Comparison of ENCODE assay signal across 16 cellular contexts in the genomic region with DNA sequence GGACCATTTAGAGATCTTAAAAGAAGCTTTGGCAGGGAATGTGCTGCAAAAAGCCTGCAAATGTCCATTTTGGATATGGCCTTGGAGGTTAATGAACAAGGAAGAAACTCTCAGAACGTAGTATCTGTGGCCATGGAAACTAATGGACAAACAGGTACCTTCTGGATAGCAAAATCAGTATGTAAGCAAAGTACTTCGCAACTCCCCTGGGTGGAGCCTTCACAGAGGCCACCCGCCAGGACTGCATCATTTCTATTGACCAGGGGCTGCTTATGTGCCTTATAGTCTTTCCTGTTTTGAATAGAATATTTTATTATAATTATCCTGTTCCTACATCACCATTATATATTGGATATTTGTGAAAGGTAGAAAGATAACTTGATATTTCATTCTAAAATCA.
DNase-seq lines count a peak whose midpoint lies in the region; ATAC-seq and TF ChIP-seq lines count a peak whose summit lies in the region.
"Had no signal": no experiment of that assay in that cellular context is flagged by ENCODE, and none has a peak within 500 bp of the region (broad histone marks: within the 10 kb centered on the region; RNA-seq: fewer than 3 reads in every experiment).

No MANE protein-coding gene starts in this region.

- H3K4me2 ChIP-seq in neural progenitor cell, result no peak overlapping the region

- H3K79me2 ChIP-seq in neural progenitor cell (ENCODE audit: low read depth), result no peaks in the 10 kb centered on the region

- DNase-seq in NCI-H748 (lab: John Stamatoyannopoulos, UW; ENCODE audit: unreplicated experiment) (peak; percentile 35), NCI-H748 treated with DMSO at 0.1 percent for 48 hours (lab: John Stamatoyannopoulos, UW) (no peak), body of pancreas (peak; percentile 78 to 88 (median 80)), neural progenitor cell (ENCODE audit: low spot score) (no peak), left ventricle myocardium superior (no peak)
- DNase-seq: C1 segment of cervical spinal cord; CD4-positive, alpha-beta memory T cell; COR-L47; DMS79; EL; GDM1; GOT3; HFFc6 had no signal

- H3K4me3 Mint-ChIP-seq in neural progenitor cell, result no peak overlapping the region
- H3K4me3 Mint-ChIP-seq: CD4-positive, alpha-beta memory T cell; HFFc6 had no signal

- H3K36me3 ChIP-seq in body of pancreas (replicated peaks in 1 of 2; ENCODE audit: insufficient read depth in 1 of 2, low read depth in 2 of 2) (no peaks in the 10 kb centered on the region), neural progenitor cell (no peaks in the 10 kb centered on the region)
- H3K36me3 ChIP-seq: HAP-1 had no signal

- H3K36me3 Mint-ChIP-seq in neural progenitor cell, result no peaks in the 10 kb centered on the region
- H3K36me3 Mint-ChIP-seq: CD4-positive, alpha-beta memory T cell had no signal

- TF ChIP-seq CTCF in body of pancreas (IDR thresholded peaks at IDR 0.05) (no peak), neural progenitor cell (IDR thresholded peaks at IDR 0.05) (no peak)

- ATAC-seq in body of pancreas, result peak; percentile 96
- no peak for ATAC-seq in left ventricle myocardium superior
- ATAC-seq in HG02571 (IDR thresholded peaks at IDR 0.05; ENCODE audit: unreplicated experiment), result no peak
- ATAC-seq: GM12878 had no signal

- H3K4me1 Mint-ChIP-seq in neural progenitor cell, result no peaks in the 10 kb centered on the region
- H3K4me1 Mint-ChIP-seq: CD4-positive, alpha-beta memory T cell had no signal

- no peaks in the 10 kb centered on the region for H3F3A ChIP-seq in neural progenitor cell (ENCODE audit: low read depth)

- H4K20me1 ChIP-seq in neural progenitor cell (ENCODE audit: low read depth), result no peaks in the 10 kb centered on the region

- H3K4me3 ChIP-seq in body of pancreas, result no peak overlapping the region
- H3K4me3 ChIP-seq in neural progenitor cell, result no peak overlapping the region
- H3K4me3 ChIP-seq: GM12878, HAP-1 had no signal

- no peaks in the 10 kb centered on the region for H3K9me3 ChIP-seq in body of pancreas
- H3K9me3 ChIP-seq in neural progenitor cell (ENCODE audit: low read depth), result no peaks in the 10 kb centered on the region
- H3K9me3 ChIP-seq: HAP-1 had no signal

- no peaks in the 10 kb centered on the region for H3K9me3 Mint-ChIP-seq in neural progenitor cell

- H3K27ac ChIP-seq in body of pancreas, result peak overlapping the region; percentile 73 to 87 (median 78)
- H3K27ac ChIP-seq in neural progenitor cell, result no peak overlapping the region

- H3K9ac ChIP-seq in neural progenitor cell, result no peak overlapping the region

- H2AFZ ChIP-seq in neural progenitor cell (replicated peaks), result peak overlapping the region; percentile 17

- H3K27me3 ChIP-seq in body of pancreas, result no peaks in the 10 kb centered on the region
- no peaks in the 10 kb centered on the region for H3K27me3 ChIP-seq in neural progenitor cell

- peak in 2 of 3 donors; percentile 13 to 19 for TF ChIP-seq POLR2A in body of pancreas (IDR thresholded peaks at IDR 0.05)

- intact Hi-C loops in body of pancreas (cut with DNase I), result no loop called here
- intact Hi-C loops in left ventricle myocardium superior (cut with micrococcal nuclease), result no loop called here

- H3K27ac Mint-ChIP-seq in neural progenitor cell, result no peak overlapping the region
- H3K27ac Mint-ChIP-seq: CD4-positive, alpha-beta memory T cell; HFFc6 had no signal

- peaks cover 50% of the 10 kb centered on the region for H3K4me1 ChIP-seq in body of pancreas
- no peaks in the 10 kb centered on the region for H3K4me1 ChIP-seq in neural progenitor cell
- H3K4me1 ChIP-seq: HAP-1 had no signal

- WGBS in body of pancreas, 2 donors, result 13 to 16% methylated on average over 3 of the region's 3 CpGs

- peaks cover 2% of the 10 kb centered on the region for H3K27me3 Mint-ChIP-seq in neural progenitor cell (ENCODE audit: insufficient read depth, low read depth)
- H3K27me3 Mint-ChIP-seq: CD4-positive, alpha-beta memory T cell had no signal

Comparison
In these comparisons a context has a peak if more than half of its experiments do, and no peak if none do; other contexts are left out.
1. DNase-seq: peak in NCI-H748 (single experiment) and body of pancreas (4 of 4); none in NCI-H748 treated with DMSO at 0.1 percent for 48 hours (single experiment), neural progenitor cell (single experiment) and left ventricle myocardium superior (single experiment).